ENCODE assay signal across 25 cellular contexts in genomic region chr12:32884962-32885361, GRCh38. TPM values are rescaled to one million over a fixed set of nuclear protein-coding genes. Genes with fewer than 3 reads are reported as not detected.
"Had no signal": no experiment of that assay in that cellular context is flagged by ENCODE, and none has a peak within 500 bp of the region (broad histone marks: within the 10 kb centered on the region; RNA-seq: fewer than 3 reads in every experiment).

No MANE protein-coding gene starts in this region.

- DNase-seq: activated T-cell treated with anti-CD3 and anti-CD28 coated beads, Interleukin-2, amount 50 U/mL, for 1 hour; aorta; brain microvascular endothelial cell; central memory CD4-positive, alpha-beta T cell; effector memory CD8-positive, alpha-beta T cell; gastrocnemius medialis; kidney; left lung; mammary epithelial cell; ovary; right lobe of liver; stimulated activated CD4-positive, alpha-beta T cell treated with anti-CD3 and anti-CD28 coated beads, Interleukin-2, amount 100 ng/mL, for 24 hours; stimulated activated naive CD8-positive, alpha-beta T cell treated with anti-CD3 and anti-CD28 coated beads, Interleukin-15, amount 100 ng/mL, for 72 hours; T1000; tibial artery had no signal

- H3K9me3 Mint-ChIP-seq: activated naive CD4-positive, alpha-beta T cell treated with anti-CD3 and anti-CD28 coated beads, Interleukin-2, amount 50 U/mL, for 72 hours; activated T-helper 17 cell treated with anti-CD3 and anti-CD28 coated beads, Interleukin-2, amount 50 U/mL, for 72 hours; effector memory CD8-positive, alpha-beta T cell; natural killer cell treated with Interleukin-12 subunit alpha and Interleukin-12 subunit beta and Interleukin-15 and Interleukin-18, amount 100 ng/mL, for 72 hours; stimulated activated effector memory CD8-positive, alpha-beta T cell treated with anti-CD3 and anti-CD28 coated beads, Interleukin-12 subunit alpha, Interleukin-12 subunit beta, amount 100 ng/mL, for 72 hours; stimulated activated naive CD8-positive, alpha-beta T cell treated with anti-CD3 and anti-CD28 coated beads, Interleukin-15, amount 100 ng/mL, for 72 hours; WTC11 had no signal

- FAIRE-seq: kidney, urothelium cell line had no signal

- ATAC-seq: activated naive CD4-positive, alpha-beta T cell treated with anti-CD3 and anti-CD28 coated beads, Interleukin-2, amount 50 U/mL, for 72 hours; activated T-helper 17 cell treated with anti-CD3 and anti-CD28 coated beads, Interleukin-2, amount 50 U/mL, for 72 hours; effector memory CD8-positive, alpha-beta T cell; gastrocnemius medialis; left lung; natural killer cell treated with Interleukin-12 subunit alpha and Interleukin-12 subunit beta and Interleukin-15 and Interleukin-18, amount 100 ng/mL, for 72 hours; right lobe of liver; stimulated activated effector memory CD8-positive, alpha-beta T cell treated with anti-CD3 and anti-CD28 coated beads, Interleukin-12 subunit alpha, Interleukin-12 subunit beta, amount 100 ng/mL, for 72 hours; stimulated activated naive CD8-positive, alpha-beta T cell treated with anti-CD3 and anti-CD28 coated beads, Interleukin-15, amount 100 ng/mL, for 72 hours had no signal

- H3K27ac Mint-ChIP-seq: activated naive CD4-positive, alpha-beta T cell treated with anti-CD3 and anti-CD28 coated beads, Interleukin-2, amount 50 U/mL, for 72 hours; activated T-helper 17 cell treated with anti-CD3 and anti-CD28 coated beads, Interleukin-2, amount 50 U/mL, for 72 hours; effector memory CD8-positive, alpha-beta T cell; natural killer cell treated with Interleukin-12 subunit alpha and Interleukin-12 subunit beta and Interleukin-15 and Interleukin-18, amount 100 ng/mL, for 72 hours; stimulated activated effector memory CD8-positive, alpha-beta T cell treated with anti-CD3 and anti-CD28 coated beads, Interleukin-12 subunit alpha, Interleukin-12 subunit beta, amount 100 ng/mL, for 72 hours; stimulated activated naive CD8-positive, alpha-beta T cell treated with anti-CD3 and anti-CD28 coated beads, Interleukin-15, amount 100 ng/mL, for 72 hours had no signal

- H3K4me1 ChIP-seq: esophagus muscularis mucosa, gastrocnemius medialis, left lung, tibial artery had no signal

- H3K4me1 Mint-ChIP-seq: activated T-helper 17 cell treated with anti-CD3 and anti-CD28 coated beads, Interleukin-2, amount 50 U/mL, for 72 hours; stimulated activated effector memory CD8-positive, alpha-beta T cell treated with anti-CD3 and anti-CD28 coated beads, Interleukin-12 subunit alpha, Interleukin-12 subunit beta, amount 100 ng/mL, for 72 hours; stimulated activated naive CD8-positive, alpha-beta T cell treated with anti-CD3 and anti-CD28 coated beads, Interleukin-15, amount 100 ng/mL, for 72 hours had no signal

- H3K27me3 ChIP-seq: brain microvascular endothelial cell, gastrocnemius medialis, neutrophil, ovary, right lobe of liver, tibial artery had no signal

- H3K4me3 Mint-ChIP-seq: activated T-helper 17 cell treated with anti-CD3 and anti-CD28 coated beads, Interleukin-2, amount 50 U/mL, for 72 hours; effector memory CD8-positive, alpha-beta T cell; natural killer cell treated with Interleukin-12 subunit alpha and Interleukin-12 subunit beta and Interleukin-15 and Interleukin-18, amount 100 ng/mL, for 72 hours; stimulated activated effector memory CD8-positive, alpha-beta T cell treated with anti-CD3 and anti-CD28 coated beads, Interleukin-12 subunit alpha, Interleukin-12 subunit beta, amount 100 ng/mL, for 72 hours; stimulated activated naive CD8-positive, alpha-beta T cell treated with anti-CD3 and anti-CD28 coated beads, Interleukin-15, amount 100 ng/mL, for 72 hours; WTC11 had no signal

- H3K36me3 Mint-ChIP-seq: activated naive CD4-positive, alpha-beta T cell treated with anti-CD3 and anti-CD28 coated beads, Interleukin-2, amount 50 U/mL, for 72 hours; natural killer cell treated with Interleukin-12 subunit alpha and Interleukin-12 subunit beta and Interleukin-15 and Interleukin-18, amount 100 ng/mL, for 72 hours; stimulated activated effector memory CD8-positive, alpha-beta T cell treated with anti-CD3 and anti-CD28 coated beads, Interleukin-12 subunit alpha, Interleukin-12 subunit beta, amount 100 ng/mL, for 72 hours had no signal

- H3K4me3 ChIP-seq: esophagus muscularis mucosa, gastrocnemius medialis, left lung, ovary, right lobe of liver, skin epidermis, tibial artery had no signal

- H3K36me3 ChIP-seq: brain microvascular endothelial cell, gastrocnemius medialis, left lung, neutrophil, ovary, right lobe of liver, tibial artery had no signal

- H3K9me3 ChIP-seq: esophagus muscularis mucosa, gastrocnemius medialis, left lung, neutrophil, ovary, right lobe of liver, tibial artery had no signal

- H3K27ac ChIP-seq: brain microvascular endothelial cell, esophagus muscularis mucosa, gastrocnemius medialis, left lung, neutrophil, ovary, right lobe of liver, skin epidermis, tibial artery had no signal

RNA-seq across cellular contexts. Expression of gene PKP2, which starts 11.6 kb away (rescaled TPM):
- total RNA-seq: activated T-helper 17 cell treated with anti-CD3 and anti-CD28 coated beads, Interleukin-2, amount 50 U/mL, for 72 hours; T-helper 1 cell treated with Interleukin-12 subunit alpha and Interleukin-12 subunit beta and Interleukin-4 antibody, amounts not matched to agents 30 ng/mL and 1 ng/mL, for 36 hours had no signal
